ENCODE assay signal across 1 cellular context in the genomic region with DNA sequence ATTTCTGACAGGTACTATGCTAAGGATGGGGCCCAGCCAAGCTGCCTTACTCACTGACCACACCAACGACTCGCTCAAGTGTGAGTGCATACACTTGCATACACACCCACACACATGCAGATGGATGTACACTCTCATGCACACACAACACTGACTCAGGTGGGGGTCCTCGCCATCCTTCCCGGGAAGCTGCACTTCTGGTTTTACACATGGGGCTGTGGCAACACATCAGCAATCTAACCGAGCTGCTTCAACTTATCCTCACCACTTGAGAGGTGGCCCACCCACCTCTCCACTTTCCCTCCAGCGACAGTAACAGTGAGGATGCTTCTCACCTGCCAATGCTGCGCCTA.
TF ChIP-seq lines count a peak whose summit lies in the region.

No MANE protein-coding gene starts in this region.

TF ChIP-seq in GM12878, 131 proteins besides CTCF, POLR2A, EP300 and RAD21 (continued from another document):
- TF ChIP-seq E2F8 (IDR thresholded peaks at IDR 0.05; ENCODE audit: low read depth, partially characterized antibody) (no peak), RBBP5 (conservative IDR thresholded peaks at IDR 0.05) (no peak)
